In the genomic region with DNA sequence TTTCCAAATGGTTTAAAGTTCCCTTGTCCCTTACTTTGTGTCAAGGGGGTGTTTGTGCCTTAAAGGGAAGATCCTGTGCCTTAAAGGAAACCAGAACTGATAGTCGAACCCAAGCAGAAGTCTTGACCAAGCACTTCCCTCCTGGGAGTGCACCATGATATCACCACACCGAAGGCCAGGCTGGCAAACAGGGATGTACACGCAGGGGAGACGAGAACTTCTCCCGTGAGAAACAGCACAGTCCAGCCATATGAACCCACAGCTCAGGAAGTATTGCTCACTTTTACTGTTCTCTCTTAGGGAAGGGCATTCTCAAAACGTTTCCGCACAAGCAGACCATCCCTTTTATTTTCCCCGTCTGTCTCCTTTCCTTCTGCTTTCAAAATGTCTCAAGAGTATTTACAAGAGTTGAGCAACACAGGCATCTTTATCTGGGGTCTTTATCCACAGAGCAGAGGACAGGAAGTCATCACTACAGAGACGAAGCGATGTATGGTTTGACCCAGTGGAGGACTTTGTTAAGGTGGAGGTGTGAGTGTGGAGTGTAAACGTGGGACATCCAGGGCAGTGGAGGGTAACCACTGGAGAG, we compare ENCODE assay signal across 8 cellular contexts. TPM values are rescaled to one million over a fixed set of nuclear protein-coding genes. Genes with fewer than 3 reads are reported as not detected.
DNase-seq lines count a peak whose midpoint lies in the region; ATAC-seq, FAIRE-seq and TF ChIP-seq lines count a peak whose summit lies in the region.

No MANE protein-coding gene starts in this region.

- peak overlapping the region; percentile 65 to 73 for H3K4me3 ChIP-seq in kidney (ENCODE audit: low read length in 2 of 2)

- peak overlapping the region; percentile 82 to 88 for H3K27ac ChIP-seq in kidney (ENCODE audit: low read depth in 2 of 2, low read length in 2 of 2)
- H3K27ac ChIP-seq in substantia nigra (ENCODE audit: low read depth, low read length, poor library complexity, severe bottlenecking), result peak overlapping the region; percentile 73

- TF ChIP-seq CTCF in kidney (IDR thresholded peaks at IDR 0.05; ENCODE audit: borderline replicate concordance, extremely low read depth, insufficient read depth), result no peak

- H3K9me3 ChIP-seq in kidney (ENCODE audit: control insufficient read depth in 1 of 2, low read length in 2 of 2), result no peaks in the 10 kb centered on the region

- peaks cover 1 to 15% of the 10 kb centered on the region in 2 donors for H3K36me3 Mint-ChIP-seq in activated naive CD4-positive, alpha-beta T cell treated with anti-CD3 and anti-CD28 coated beads, Interleukin-2, amount 50 U/mL, for 72 hours

- intact Hi-C loops in kidney (cut with DNase I), result no loop called here

- peaks cover 5 to 6% of the 10 kb centered on the region in 2 donors for H3K9me3 Mint-ChIP-seq in activated naive CD4-positive, alpha-beta T cell treated with anti-CD3 and anti-CD28 coated beads, Interleukin-2, amount 50 U/mL, for 72 hours

- peaks cover 11 to 35% of the 10 kb centered on the region in 2 donors for H3K4me1 ChIP-seq in kidney (ENCODE audit: control insufficient read depth in 1 of 2, insufficient read depth in 1 of 2, low read depth in 1 of 2, low read length in 2 of 2)

- H3K36me3 ChIP-seq in kidney (ENCODE audit: control insufficient read depth in 1 of 2, insufficient read depth in 2 of 2, low read length in 2 of 2), result no peaks in the 10 kb centered on the region

- peak in 1 of 2 donors; percentile 33 for ATAC-seq in activated naive CD4-positive, alpha-beta T cell treated with anti-CD3 and anti-CD28 coated beads, Interleukin-2, amount 50 U/mL, for 72 hours
- no peak for ATAC-seq in HG02970 (IDR thresholded peaks at IDR 0.05; ENCODE audit: low FRiP score, unreplicated experiment)

- peak overlapping the region; percentile 92 to 98 for H3K27ac Mint-ChIP-seq in activated naive CD4-positive, alpha-beta T cell treated with anti-CD3 and anti-CD28 coated beads, Interleukin-2, amount 50 U/mL, for 72 hours

- no peak for FAIRE-seq in kidney (lab: Jason Lieb, UNC)

- peak; percentile 68 for DNase-seq in activated CD8-positive, alpha-beta memory T cell treated with anti-CD3 and anti-CD28 coated beads for 24 hours
- no peak for DNase-seq in activated CD8-positive, alpha-beta memory T cell treated with anti-CD3 and anti-CD28 coated beads, Interleukin-2, amount 50 U/mL, for 4 hours
- no peak for DNase-seq in activated naive CD4-positive, alpha-beta T cell treated with anti-CD3 and anti-CD28 coated beads, Interleukin-2, amount 50 U/mL, for 72 hours (ENCODE audit: low spot score in 2 of 2)
- DNase-seq in kidney, result no peak
- DNase-seq in substantia nigra (lab: John Stamatoyannopoulos, UW), result peak in 17 of 49 donors; percentile 17 to 67 (median 33)
- no peak for DNase-seq in NCI-H226
- no peak for DNase-seq in cerebellar nuclear complex (lab: John Stamatoyannopoulos, UW)

- no peak overlapping the region for H3K9ac ChIP-seq in kidney (ENCODE audit: low read length in 2 of 2)

RNA-seq across cellular contexts. Expression of gene SERPINB1, which starts 12.8 kb away (rescaled TPM):
- 100 to 1,000 TPM; 121 to 169 TPM for total RNA-seq in activated naive CD4-positive, alpha-beta T cell treated with anti-CD3 and anti-CD28 coated beads, Interleukin-2, amount 50 U/mL, for 72 hours
- 86.4 TPM for total RNA-seq in kidney
- 37.4 TPM for polyA plus RNA-seq in kidney (ENCODE audit: insufficient read depth, low read depth, low replicate concordance)

RNA-seq across cellular contexts. Expression of gene SERPINB9, which starts 48.6 kb away (rescaled TPM):
- total RNA-seq in activated naive CD4-positive, alpha-beta T cell treated with anti-CD3 and anti-CD28 coated beads, Interleukin-2, amount 50 U/mL, for 72 hours, result 100 to 1,000 TPM in 1 of 2 donors, 10 to 100 TPM in 1; 51.3 to 102 TPM
- 13.4 TPM for total RNA-seq in kidney
- 4.0 TPM for polyA plus RNA-seq in kidney (ENCODE audit: insufficient read depth, low read depth, low replicate concordance)
